Comparison of ENCODE assay signal across 9 cellular contexts in genomic region chr17:59406808-59407381, GRCh38.
DNase-seq lines count a peak whose midpoint lies in the region; ATAC-seq, FAIRE-seq and TF ChIP-seq lines count a peak whose summit lies in the region.
"Had no signal": no experiment of that assay in that cellular context is flagged by ENCODE, and none has a peak within 500 bp of the region (broad histone marks: within the 10 kb centered on the region; RNA-seq: fewer than 3 reads in every experiment).

No MANE protein-coding gene starts in this region.

- H3K9me3 ChIP-seq in endodermal cell (ENCODE audit: control insufficient read depth, low read length), result peaks cover 21% of the 10 kb centered on the region
- no peaks in the 10 kb centered on the region for H3K9me3 ChIP-seq in pancreas

- H3K4me3 Mint-ChIP-seq in endodermal cell, result no peak overlapping the region

- peaks cover 44% of the 10 kb centered on the region for H3K36me3 ChIP-seq in endodermal cell (ENCODE audit: control insufficient read depth, insufficient read depth, low read length)
- H3K36me3 ChIP-seq in pancreas, result no peaks in the 10 kb centered on the region

- H3K27me3 ChIP-seq in endodermal cell (ENCODE audit: control insufficient read depth, insufficient read depth, low read length, poor library complexity, severe bottlenecking) (no peaks in the 10 kb centered on the region), pancreas (no peaks in the 10 kb centered on the region)

- H3K4me3 ChIP-seq in endodermal cell (ENCODE audit: low read length) (no peak overlapping the region), pancreas (no peak overlapping the region)

- H3K9me3 Mint-ChIP-seq in endodermal cell, result peaks cover 20% of the 10 kb centered on the region

- peaks cover 9% of the 10 kb centered on the region for H3K4me1 Mint-ChIP-seq in endodermal cell

- H3K27ac Mint-ChIP-seq in endodermal cell, result no peak overlapping the region

- TF ChIP-seq CTCF in endodermal cell (conservative IDR thresholded peaks at IDR 0.05) (no peak), pancreas (IDR thresholded peaks at IDR 0.05) (no peak)

- DNase-seq in DMS153 treated with DMSO at 0.1 percent for 48 hours (lab: John Stamatoyannopoulos, UW; ENCODE audit: unreplicated experiment), result peak; percentile 28
- DNase-seq in NCI-H2196 (lab: John Stamatoyannopoulos, UW; ENCODE audit: unreplicated experiment), result peak; percentile 87
- no peak for DNase-seq in endodermal cell
- DNase-seq in pancreas, result peak in 2 of 6 donors; percentile 27
- DNase-seq in GDM1 (lab: John Stamatoyannopoulos, UW), result no peak
- DNase-seq in erythroblast (lab: John Stamatoyannopoulos, UW), result no peak
- DNase-seq in activated CD8-positive, alpha-beta memory T cell treated with anti-CD3 and anti-CD28 coated beads, Interleukin-2, amount 50 U/mL, for 48 hours, result no peak
- DNase-seq: activated CD4-positive, alpha-beta T cell treated with anti-CD3 and anti-CD28 coated beads for 48 hours had no signal

- ATAC-seq in pancreas (peak; percentile 65 to 88 (median 83)), GM21390 (IDR thresholded peaks at IDR 0.05; ENCODE audit: unreplicated experiment) (no peak)

- H3K27me3 Mint-ChIP-seq in endodermal cell (ENCODE audit: insufficient read depth), result peaks cover 2% of the 10 kb centered on the region

- H3K36me3 Mint-ChIP-seq in endodermal cell (ENCODE audit: low read depth), result peaks cover 32% of the 10 kb centered on the region

- peak overlapping the region; percentile 66 for H3K27ac ChIP-seq in endodermal cell (ENCODE audit: low read depth, low read length)
- peak overlapping the region in 2 of 4 donors; percentile 53 for H3K27ac ChIP-seq in pancreas

- intact Hi-C loops in pancreas (cut with DNase I), result no loop called here

- FAIRE-seq in pancreas (lab: Jason Lieb, UNC), result no peak

- no peak for TF ChIP-seq POLR2A in erythroblast (IDR thresholded peaks at IDR 0.05; ENCODE audit: low read length)

- WGBS in endodermal cell (ENCODE audit: insufficient coverage in 1 of 2, insufficient read length in 1 of 2), 2 experiments, result 76 to 87% methylated on average over 6 to 7 of the region's 7 CpGs
- 46 to 49% methylated on average over 7 of the region's 7 CpGs for whole genome bisulfite sequencing in pancreas, 2 donors

- H3K9ac ChIP-seq in endodermal cell (ENCODE audit: extremely low read depth, low read length, poor library complexity, severe bottlenecking), result no peak overlapping the region

- H3K4me1 ChIP-seq in endodermal cell (ENCODE audit: control insufficient read depth, insufficient read depth, low read length) (peaks cover 3% of the 10 kb centered on the region), pancreas (peaks cover 7 to 10% (median 9%) of the 10 kb centered on the region in 3 donors)

Comparison
In these comparisons a context has a peak if more than half of its experiments do, and no peak if none do; other contexts are left out.
1. DNase-seq: peak in DMS153 treated with DMSO at 0.1 percent for 48 hours (single experiment) and NCI-H2196 (single experiment); none in endodermal cell (single experiment), GDM1 (single experiment), erythroblast (0 of 2) and activated CD8-positive, alpha-beta memory T cell treated with anti-CD3 and anti-CD28 coated beads, Interleukin-2, amount 50 U/mL, for 48 hours (single experiment).